Comparison of ENCODE assay signal across 23 cellular contexts in the genomic region with DNA sequence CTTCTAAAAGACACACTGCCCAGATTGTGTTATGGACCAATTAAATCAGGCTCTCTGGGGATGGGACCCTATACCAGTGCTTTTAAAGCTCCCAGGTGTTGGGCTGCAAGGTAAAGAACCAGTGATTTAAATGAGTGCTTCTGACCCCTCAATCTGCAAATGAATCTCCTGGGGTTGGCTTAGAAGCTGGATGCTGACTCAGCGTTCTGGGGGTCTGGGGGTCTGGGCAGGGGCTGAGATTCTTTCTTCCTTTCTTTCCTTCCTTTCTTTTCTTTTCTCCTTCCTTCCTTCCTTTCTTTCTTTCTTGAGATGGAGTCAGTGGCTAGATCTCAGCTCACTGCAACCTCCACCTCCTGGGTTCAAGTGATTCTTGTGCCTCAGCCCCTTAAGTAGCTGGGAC. TPM values are rescaled to one million over a fixed set of nuclear protein-coding genes. Genes with fewer than 3 reads are reported as not detected.
A peak's percentile ranks its signal among the peaks of the same experiment; 100 is the strongest.
DNase-seq lines count a peak whose midpoint lies in the region; ATAC-seq, FAIRE-seq and TF ChIP-seq lines count a peak whose summit lies in the region.
"Had no signal": no experiment of that assay in that cellular context is flagged by ENCODE, and none has a peak within 500 bp of the region (broad histone marks: within the 10 kb centered on the region; RNA-seq: fewer than 3 reads in every experiment).

No MANE protein-coding gene starts in this region.

- no peak for TF ChIP-seq EP300 in K562 (IDR thresholded peaks at IDR 0.05; ENCODE audit: low read length)

- FAIRE-seq in K562 (lab: Jason Lieb, UNC) = no peak
- FAIRE-seq: D721Med had no signal

- peaks cover 5% of the 10 kb centered on the region for H3K4me1 Mint-ChIP-seq in neural crest cell
- peaks cover 5% of the 10 kb centered on the region for H3K4me1 Mint-ChIP-seq in activated T-cell treated with anti-CD3 and anti-CD28 coated beads, Interleukin-2, amount 50 U/mL, for 72 hours (ENCODE audit: low read depth)
- H3K4me1 Mint-ChIP-seq: CD4-positive, CD25-positive, alpha-beta regulatory T cell had no signal

- peak overlapping the region; percentile 9 for H3K4me3 Mint-ChIP-seq in neural crest cell
- no peak overlapping the region for H3K4me3 Mint-ChIP-seq in activated T-cell treated with anti-CD3 and anti-CD28 coated beads, Interleukin-2, amount 50 U/mL, for 72 hours
- H3K4me3 Mint-ChIP-seq: CD4-positive, CD25-positive, alpha-beta regulatory T cell; GM23338 had no signal

- no peak for TF ChIP-seq POLR2A in K562 (conservative IDR thresholded peaks at IDR 0.05)

- peak overlapping the region; percentile 53 for H3K27ac Mint-ChIP-seq in neural crest cell (ENCODE audit: unreplicated experiment)
- no peak overlapping the region for H3K27ac Mint-ChIP-seq in activated T-cell treated with anti-CD3 and anti-CD28 coated beads, Interleukin-2, amount 50 U/mL, for 72 hours
- H3K27ac Mint-ChIP-seq: CD4-positive, CD25-positive, alpha-beta regulatory T cell; GM23338 had no signal

- no peak overlapping the region for H2AFZ ChIP-seq in K562 (ENCODE audit: low read depth, low read length)
- H2AFZ ChIP-seq: GM23338 had no signal

- TF ChIP-seq CTCF in HEK293 (tag by site-specific recombination; IDR thresholded peaks at IDR 0.05) (no peak), K562 (IDR thresholded peaks at IDR 0.05 in 2 of 3, conservative IDR thresholded peaks at IDR 0.05 in 1 of 3; ENCODE audit: insufficient read depth in 2 of 3, low read depth in 1 of 3, low read length in 3 of 3) (no peak), neural crest cell (conservative IDR thresholded peaks at IDR 0.05) (no peak)

- TF ChIP-seq RAD21 in K562 (CRISPR knock-in tag; conservative IDR thresholded peaks at IDR 0.05 in 1 of 2, IDR thresholded peaks at IDR 0.05 in 1 of 2) = no peak

- H3K4me2 ChIP-seq in BLaER1 (peak overlapping the region; percentile 76), K562 (ENCODE audit: insufficient read depth, low read length) (no peak overlapping the region)
- H3K4me2 ChIP-seq: GM23338 had no signal

- H3K36me3 ChIP-seq in BLaER1 = no peaks in the 10 kb centered on the region
- no peaks in the 10 kb centered on the region for H3K36me3 ChIP-seq in HEK293 (ENCODE audit: control insufficient read depth in 2 of 2, insufficient read depth in 1 of 2, low read length in 2 of 2)
- no peaks in the 10 kb centered on the region for H3K36me3 ChIP-seq in K562 (ENCODE audit: control insufficient read depth, insufficient read depth, low read length)
- H3K36me3 ChIP-seq: BE2C, HAP-1 had no signal

- in situ Hi-C loops in K562 (cut with MboI) = no loop called here

- POLR2A ChIA-PET in HEK293 (lab: Yijun Ruan, JAX) = no interaction called here
- POLR2A ChIA-PET in K562 (lab: Yijun Ruan, JAX) = interaction anchor here (0.6 kb wide), 1 partner anchor 609 kb away, joined by 3 read pairs; no protein-coding TSS in a partner anchor

- no peaks in the 10 kb centered on the region for H4K20me1 ChIP-seq in BLaER1
- H4K20me1 ChIP-seq in K562 (replicated peaks; ENCODE audit: control insufficient read depth, insufficient read depth, low read length) = peaks cover 4% of the 10 kb centered on the region

- H3K9me3 Mint-ChIP-seq in neural crest cell = no peaks in the 10 kb centered on the region
- no peaks in the 10 kb centered on the region for H3K9me3 Mint-ChIP-seq in activated T-cell treated with anti-CD3 and anti-CD28 coated beads, Interleukin-2, amount 50 U/mL, for 72 hours
- H3K9me3 Mint-ChIP-seq: CD4-positive, CD25-positive, alpha-beta regulatory T cell; GM23338 had no signal

- H3K9ac ChIP-seq in BLaER1 (peak overlapping the region; percentile 50; the same call in 1 of the 2 replicates), K562 (ENCODE audit: insufficient read depth in 1 of 2, low read depth in 2 of 2, low read length in 2 of 2) (no peak overlapping the region)

- H3K27me3 ChIP-seq in BLaER1 = no peaks in the 10 kb centered on the region
- H3K27me3 ChIP-seq in K562 (ENCODE audit: control insufficient read depth in 2 of 2, insufficient read depth in 2 of 2, low read length in 2 of 2) = peaks cover 6 to 56% of the 10 kb centered on the region in 2 experiments
- H3K27me3 ChIP-seq: BE2C had no signal

- H3K36me3 Mint-ChIP-seq in neural crest cell (ENCODE audit: low read depth) = no peaks in the 10 kb centered on the region
- H3K36me3 Mint-ChIP-seq in activated T-cell treated with anti-CD3 and anti-CD28 coated beads, Interleukin-2, amount 50 U/mL, for 72 hours (ENCODE audit: insufficient read depth in 2 of 2) = no peaks in the 10 kb centered on the region
- H3K36me3 Mint-ChIP-seq: CD4-positive, CD25-positive, alpha-beta regulatory T cell had no signal

- intact Hi-C loops in K562 (cut with micrococcal nuclease) = no loop called here
- intact Hi-C loops in cardiac septum (cut with DNase I) = loop anchor here (10.0 kb wide), 1 partner anchor 296 kb away; no protein-coding TSS in a partner anchor

- no peaks in the 10 kb centered on the region for H3K27me3 Mint-ChIP-seq in neural crest cell (ENCODE audit: low read depth)
- peaks cover 8% of the 10 kb centered on the region for H3K27me3 Mint-ChIP-seq in activated T-cell treated with anti-CD3 and anti-CD28 coated beads, Interleukin-2, amount 50 U/mL, for 72 hours (ENCODE audit: low read depth)
- H3K27me3 Mint-ChIP-seq: CD4-positive, CD25-positive, alpha-beta regulatory T cell had no signal

- no peaks in the 10 kb centered on the region for H3K9me3 ChIP-seq in BLaER1
- no peaks in the 10 kb centered on the region for H3K9me3 ChIP-seq in HEK293 (ENCODE audit: control insufficient read depth, insufficient read depth, low read depth, low read length)
- no peaks in the 10 kb centered on the region for H3K9me3 ChIP-seq in K562 (replicated peaks; ENCODE audit: control insufficient read depth, insufficient read depth, low read depth, low read length)
- H3K9me3 ChIP-seq: BE2C, HAP-1 had no signal

- CTCF ChIA-PET in HEK293 (lab: Yijun Ruan, JAX) = interaction anchor here (0.7 to 1.1 kb wide), 2 partner anchors 98 to 106 kb away, joined by 3 to 4 read pairs; no protein-coding TSS in a partner anchor
- CTCF ChIA-PET in K562 (lab: Yijun Ruan, JAX; ENCODE audit: low intra/inter-chr PET ratio) = interaction anchor here (0.6 kb wide), 1 partner anchor 11 kb away, joined by 3 read pairs; no protein-coding TSS in a partner anchor

- no peaks in the 10 kb centered on the region for H3K79me2 ChIP-seq in K562 (ENCODE audit: control insufficient read depth, insufficient read depth, low read length)

- no peaks in the 10 kb centered on the region for H3K9me1 ChIP-seq in K562 (ENCODE audit: control insufficient read depth, insufficient read depth, low read length)

- H3K4me1 ChIP-seq in BLaER1 (peaks cover 43% of the 10 kb centered on the region), HEK293 (ENCODE audit: control insufficient read depth, insufficient read depth, low read length) (no peaks in the 10 kb centered on the region), K562 (replicated peaks in 1 of 2; ENCODE audit: control insufficient read depth in 2 of 2, insufficient read depth in 2 of 2, low read length in 2 of 2) (peaks cover 0 to 8% of the 10 kb centered on the region in 2 experiments; a peak in 2 of 5 replicates)
- H3K4me1 ChIP-seq: BE2C, HAP-1 had no signal

- H3K27ac ChIP-seq in BLaER1 = peak overlapping the region; percentile 76
- H3K27ac ChIP-seq in HEK293 (ENCODE audit: extremely low read depth, low read depth, low read length) = no peak overlapping the region
- H3K27ac ChIP-seq in K562 (ENCODE audit: extremely low read depth, low read depth, low read length) = no peak overlapping the region

- no TSS peak for BruUV-seq in K562 (replicated peaks; lab: Mats Ljungman, UMichigan)

- ATAC-seq in K562 = no peak
- no peak for ATAC-seq in SK-N-SH treated with all-trans-retinoic acid at 6 μM for 48 hours
- no peak for ATAC-seq in activated T-cell treated with anti-CD3 and anti-CD28 coated beads, Interleukin-2, amount 50 U/mL, for 72 hours (replicated peaks in 1 of 2)
- ATAC-seq: GM23338, PC-3 had no signal

- 0% methylated on average over 1 of the region's 1 CpG for WGBS in K562 (ENCODE audit: insufficient coverage, low coverage, missing lambda C conversion rate)

- DNase-seq in K562 (ENCODE audit: extremely low read depth in 1 of 4, low spot score in 3 of 4) (no peak), neural crest cell (ENCODE audit: low read depth, low spot score) (no peak), cardiac septum (ENCODE audit: low spot score) (no peak), MV-4-11 (lab: John Stamatoyannopoulos, UW) (no peak)
- no peak for DNase-seq in activated T-cell treated with anti-CD3 and anti-CD28 coated beads, Interleukin-2, amount 50 U/mL, for 72 hours
- DNase-seq: BE2C; CD4-positive, CD25-positive, alpha-beta regulatory T cell; Kasumi-1; NCI-H1105; NCI-H1436 treated with DMSO at 0.1 percent for 48 hours; NCI-H187 treated with DMSO at 0.1 percent for 48 hours; NCI-H2107; NCI-H524; NCI-H774; PC-3; Right ventricle myocardium superior; RPMI8226 had no signal

- no peak overlapping the region for H3K4me3 ChIP-seq in BLaER1
- H3K4me3 ChIP-seq in HEK293 (ENCODE audit: low read depth, low read length) = no peak overlapping the region
- no peak overlapping the region for H3K4me3 ChIP-seq in K562
- H3K4me3 ChIP-seq: GM23338, HAP-1 had no signal

RNA-seq across cellular contexts. Expression of gene TVP23A, which starts 2.0 kb away (rescaled TPM):
- 0.63 and 1.5 TPM in 2 replicates for total RNA-seq in K562 (2011; cell fraction: chromatin; rRNA removed; ENCODE audit: low replicate concordance)
- total RNA-seq in K562 (2011; cell fraction: nucleolus; rRNA removed) = 0.39 and 1.0 TPM in 2 replicates
- total RNA-seq in K562 (2011; cell fraction: nucleoplasm; rRNA removed) = 0.51 and 1.4 TPM in 2 replicates
- total RNA-seq in K562 (2014; rRNA removed) = 0.77 TPM in 1 of 2 replicates, not detected in the other
- total RNA-seq in K562 (2014; rRNA removed; fragmentation: Illumina TruSeq; extraction: Trizol) = not detected in 2 replicates
- not detected in 2 replicates for total RNA-seq in K562 (2015; rRNA removed; fragmentation: Illumina TruSeq; extraction: Trizol)
- total RNA-seq in K562 (2021) = 0.04 and 0.09 TPM in 2 replicates
- 0.36 and 1.0 TPM in 2 replicates for polyA plus RNA-seq in K562 (2011; rRNA removed)
- 0.73 and 0.87 TPM in 2 replicates for polyA plus RNA-seq in K562 (2011; cell fraction: cytosol; rRNA removed)
- polyA plus RNA-seq in K562 (2011; cell fraction: nucleus; rRNA removed) = 0.81 and 1.9 TPM in 2 replicates
- polyA plus RNA-seq in K562 (2012) = 0.29 and 0.39 TPM in 2 replicates
- polyA plus RNA-seq in K562 (2014; fragmentation: Illumina TruSeq; extraction: Trizol) = 0.11 TPM in 1 of 2 replicates, not detected in the other
- under 1 TPM; 0.04 to 0.08 TPM for polyA plus RNA-seq in K562 (2014; fragmentation: Nextera tagmentation; extraction: Ambion mirVana)
- 0.12 TPM in 1 of 2 replicates, not detected in the other for polyA plus RNA-seq in K562 (2014; rRNA removed)
- 0.32 and 0.93 TPM in 2 replicates for polyA minus RNA-seq in K562 (2011; rRNA and poly(A)+ RNA removed)
- not detected in 2 replicates for polyA minus RNA-seq in K562 (2011; cell fraction: cytosol; rRNA and poly(A)+ RNA removed)
- polyA minus RNA-seq in K562 (2011; cell fraction: nucleus; rRNA and poly(A)+ RNA removed) = 0.40 and 1.00 TPM in 2 replicates
- 6.9 and 7.7 TPM in 2 replicates for total RNA-seq in neural crest cell
- total RNA-seq in cardiac septum = 0.13 TPM
- under 1 TPM in 1 of 2 donors, not detected in 1; 0.60 TPM for total RNA-seq in activated T-cell treated with anti-CD3 and anti-CD28 coated beads, Interleukin-2, amount 50 U/mL, for 72 hours
- total RNA-seq: PC-3 had no signal
- polyA plus RNA-seq: CD4-positive, CD25-positive, alpha-beta regulatory T cell had no signal

RNA-seq across cellular contexts. Expression of gene CIITA, which starts 56.5 kb away (rescaled TPM):
- 0.19 TPM in 1 of 2 replicates, not detected in the other for total RNA-seq in K562 (2011; cell fraction: chromatin; rRNA removed; ENCODE audit: low replicate concordance)
- total RNA-seq in K562 (2011; cell fraction: nucleolus; rRNA removed) = not detected in 2 replicates
- 0.31 TPM in 1 of 2 replicates, not detected in the other for total RNA-seq in K562 (2011; cell fraction: nucleoplasm; rRNA removed)
- total RNA-seq in K562 (2014; rRNA removed) (not detected in 2 replicates), K562 (2014; rRNA removed; fragmentation: Illumina TruSeq; extraction: Trizol) (not detected in 2 replicates), K562 (2015; rRNA removed; fragmentation: Illumina TruSeq; extraction: Trizol) (0.04 and 0.11 TPM in 2 replicates), K562 (2021) (0.20 and 0.38 TPM in 2 replicates), neural crest cell (not detected in 2 replicates), cardiac septum (7.2 TPM)
- polyA plus RNA-seq in K562 (2011; rRNA removed) (not detected in 2 replicates), K562 (2014; fragmentation: Illumina TruSeq; extraction: Trizol) (not detected in 2 replicates), K562 (2014; fragmentation: Nextera tagmentation; extraction: Ambion mirVana) (under 1 TPM; 0.01 to 0.08 TPM), K562 (2014; rRNA removed) (0.11 TPM in 1 of 2 replicates, not detected in the other)
- polyA plus RNA-seq in K562 (2011; cell fraction: cytosol; rRNA removed) = not detected in 2 replicates
- 0.04 and 0.13 TPM in 2 replicates for polyA plus RNA-seq in K562 (2011; cell fraction: nucleus; rRNA removed)
- 0.23 and 0.25 TPM in 2 replicates for polyA plus RNA-seq in K562 (2012)
- 0.06 TPM in 1 of 2 replicates, not detected in the other for polyA minus RNA-seq in K562 (2011; rRNA and poly(A)+ RNA removed)
- polyA minus RNA-seq in K562 (2011; cell fraction: cytosol; rRNA and poly(A)+ RNA removed) = not detected in 2 replicates
- polyA minus RNA-seq in K562 (2011; cell fraction: nucleus; rRNA and poly(A)+ RNA removed) = not detected in 2 replicates
- 1 to 10 TPM; 3.1 to 7.2 TPM for total RNA-seq in activated T-cell treated with anti-CD3 and anti-CD28 coated beads, Interleukin-2, amount 50 U/mL, for 72 hours
- total RNA-seq: PC-3 had no signal
